Comparison of ENCODE assay signal across 8 cellular contexts in the genomic region with DNA sequence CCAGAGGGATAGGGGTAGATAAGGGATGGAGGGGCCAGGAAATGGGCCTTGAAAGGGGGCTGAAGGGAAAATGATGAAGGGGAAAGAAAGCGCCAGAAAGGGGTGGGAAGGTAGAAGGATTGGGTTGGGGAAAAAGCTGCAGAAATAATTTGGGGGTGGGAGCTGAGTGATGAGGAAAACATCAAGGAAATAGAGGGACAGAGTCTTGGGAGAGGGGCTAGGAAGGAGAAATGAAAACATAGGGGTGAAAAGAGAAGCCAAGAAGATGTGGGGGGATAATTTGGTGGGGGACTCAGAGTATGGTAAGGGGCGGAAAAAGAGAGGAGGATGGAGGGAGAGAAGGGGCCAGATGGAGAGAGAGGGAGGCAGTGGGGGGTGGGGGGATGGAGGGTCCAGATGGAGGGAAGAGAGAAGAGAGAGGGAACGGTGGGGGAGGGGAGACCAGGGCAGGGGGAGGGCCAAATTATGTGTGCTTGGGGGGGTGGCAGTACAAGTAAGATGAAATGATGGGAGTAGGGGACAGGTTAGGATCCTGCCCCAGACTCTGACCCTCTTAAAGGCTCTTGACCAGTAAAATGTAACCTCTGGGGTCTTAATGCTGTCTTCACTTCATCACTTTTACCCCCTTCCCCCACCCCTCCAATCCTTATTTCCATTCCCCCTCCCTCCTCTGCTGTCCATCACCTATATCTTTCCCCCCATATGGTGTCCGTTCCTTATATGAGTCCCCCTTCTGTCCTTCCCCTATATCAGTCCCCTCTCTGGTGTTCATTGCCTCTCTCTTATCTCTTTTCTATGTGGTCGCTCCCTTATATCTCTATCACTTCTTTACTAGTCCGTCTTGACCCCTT. TPM values are rescaled to one million over a fixed set of nuclear protein-coding genes. Genes with fewer than 3 reads are reported as not detected.
DNase-seq lines count a peak whose midpoint lies in the region; ATAC-seq and TF ChIP-seq lines count a peak whose summit lies in the region.

No MANE protein-coding gene starts in this region.

- H3K4me3 Mint-ChIP-seq in Caco-2 (ENCODE audit: unreplicated experiment) = no peak overlapping the region

- H3K4me1 Mint-ChIP-seq in Caco-2 (ENCODE audit: low read depth, unreplicated experiment) = peaks cover 18% of the 10 kb centered on the region

- H3K4me3 ChIP-seq in Caco-2 (ENCODE audit: low read depth, low read length) = no peak overlapping the region
- H3K4me3 ChIP-seq in osteoblast (ENCODE audit: insufficient read depth, low read length) = peak overlapping the region; percentile 67

- H3K9me3 ChIP-seq in Caco-2 (no peaks in the 10 kb centered on the region), osteoblast (ENCODE audit: low read depth, low read length) (no peaks in the 10 kb centered on the region)

- TF ChIP-seq CTCF in Caco-2 (IDR thresholded peaks at IDR 0.05; ENCODE audit: insufficient read depth in 1 of 2, low read depth in 1 of 2, low read length in 1 of 2, severe bottlenecking in 1 of 2, unreplicated experiment in 1 of 2) (no peak), osteoblast (IDR thresholded peaks at IDR 0.05; ENCODE audit: extremely low read depth, low read depth, low read length) (no peak)

- peaks cover 70% of the 10 kb centered on the region for H3K79me2 ChIP-seq in osteoblast (ENCODE audit: insufficient read depth, low read length)

- peaks cover 7% of the 10 kb centered on the region for H3K27me3 Mint-ChIP-seq in Caco-2 (ENCODE audit: insufficient read depth, unreplicated experiment)

- peaks cover under 1% of the 10 kb centered on the region; the same call in 1 of the 2 replicates for H3K36me3 ChIP-seq in Caco-2 (ENCODE audit: control insufficient read depth, insufficient read depth, low read length)
- peaks cover 16% of the 10 kb centered on the region for H3K36me3 ChIP-seq in osteoblast (ENCODE audit: insufficient read depth, low read length)

- DNase-seq in Caco-2 (no peak), NCI-H1694 treated with DMSO at 0.1 percent for 48 hours (lab: John Stamatoyannopoulos, UW) (peak; percentile 27), cerebellar cortex (ENCODE audit: low spot score) (peak; percentile 46), osteoblast (ENCODE audit: insufficient read length, low spot score, missing footprints) (peak; percentile 48), NCI-H510A (lab: John Stamatoyannopoulos, UW) (no peak), AML-193 (lab: John Stamatoyannopoulos, UW) (no peak), NCI-H1436 treated with DMSO at 0.1 percent for 48 hours (lab: John Stamatoyannopoulos, UW) (no peak)

- intact Hi-C loops in Caco-2 (cut with micrococcal nuclease; ENCODE audit: unreplicated experiment) = no loop called here

- peaks cover 20% of the 10 kb centered on the region for H3K36me3 Mint-ChIP-seq in Caco-2 (ENCODE audit: insufficient read depth, unreplicated experiment)

- no TSS peak for BruUV-seq in Caco-2 (replicated peaks; lab: Mats Ljungman, UMichigan)

- CTCF ChIA-PET in Caco-2 (lab: Charles Lee) = no interaction called here

- H3K9me3 Mint-ChIP-seq in Caco-2 (ENCODE audit: unreplicated experiment) = no peaks in the 10 kb centered on the region

- peaks cover 7% of the 10 kb centered on the region for H4K20me1 ChIP-seq in osteoblast (ENCODE audit: insufficient read depth, low read length)

- POLR2A ChIA-PET in Caco-2 (lab: Charles Lee) = no interaction called here

- H3K27ac Mint-ChIP-seq in Caco-2 (ENCODE audit: unreplicated experiment) = peak overlapping the region; percentile 2

- H3K4me1 ChIP-seq in Caco-2 (peaks cover 26% of the 10 kb centered on the region), osteoblast (ENCODE audit: insufficient read depth, low read length) (peaks cover 53% of the 10 kb centered on the region)

- no peak overlapping the region for H2AFZ ChIP-seq in osteoblast (ENCODE audit: low read length)

- peak overlapping the region; percentile 81 for H3K4me2 ChIP-seq in osteoblast (ENCODE audit: insufficient read depth, low read length)

- H3K27ac ChIP-seq in osteoblast (ENCODE audit: low read depth, low read length) = no peak overlapping the region

- H3K27me3 ChIP-seq in Caco-2 (replicated peaks; ENCODE audit: control insufficient read depth, insufficient read depth, low read length) = no peaks in the 10 kb centered on the region
- H3K27me3 ChIP-seq in osteoblast (ENCODE audit: insufficient read depth, low read length) = no peaks in the 10 kb centered on the region

- no peak for ATAC-seq in HG03521 (IDR thresholded peaks at IDR 0.05; ENCODE audit: unreplicated experiment)

RNA-seq across cellular contexts. Expression of a gene that starts 0.9 kb away (rescaled TPM):
- 17.1 and 18.3 TPM in 2 replicates for total RNA-seq in Caco-2 (2022)
- total RNA-seq in osteoblast = 6.9 and 8.8 TPM in 2 replicates

RNA-seq across cellular contexts. Expression of a gene that starts 2.8 kb away (rescaled TPM):
- 166 and 177 TPM in 2 replicates for total RNA-seq in Caco-2 (2022)
- total RNA-seq in osteoblast = 89.3 and 122 TPM in 2 replicates

RNA-seq across cellular contexts. Expression of a gene that starts 9.9 kb away (rescaled TPM):
- total RNA-seq in Caco-2 (2022) (23.6 and 26.4 TPM in 2 replicates), osteoblast (25.9 and 30.8 TPM in 2 replicates)

RNA-seq across cellular contexts. Expression of a gene that starts 29.1 kb away (rescaled TPM):
- total RNA-seq in Caco-2 (2022) (65.3 and 65.4 TPM in 2 replicates), osteoblast (3.2 and 4.0 TPM in 2 replicates)

RNA-seq across cellular contexts. Expression of a gene that starts 33.7 kb away (rescaled TPM):
- total RNA-seq in Caco-2 (2022) (11.4 and 12.5 TPM in 2 replicates), osteoblast (4.1 and 4.7 TPM in 2 replicates)

Comparison
In these comparisons a context has a peak if more than half of its experiments do, and no peak if none do; other contexts are left out.
1. DNase-seq: peak in NCI-H1694 treated with DMSO at 0.1 percent for 48 hours (single experiment), cerebellar cortex (single experiment) and osteoblast (single experiment); none in Caco-2 (0 of 2), NCI-H510A (single experiment), AML-193 (0 of 2) and NCI-H1436 treated with DMSO at 0.1 percent for 48 hours (single experiment).